10 cellular contexts compared by ENCODE assay signal in genomic region chr17:560379-560935, GRCh38.
DNase-seq lines count a peak whose midpoint lies in the region; ATAC-seq and TF ChIP-seq lines count a peak whose summit lies in the region.
"Had no signal": no experiment of that assay in that cellular context is flagged by ENCODE, and none has a peak within 500 bp of the region (broad histone marks: within the 10 kb centered on the region; RNA-seq: fewer than 3 reads in every experiment).

No MANE protein-coding gene starts in this region.

- in situ Hi-C loops in KBM-7 (cut with MboI; ENCODE audit: low pct_unique_long_range_greater_than_20kb, low sequenced_read_pairs), result no loop called here
- in situ Hi-C loops in brain microvascular endothelial cell (cut with HindIII; ENCODE audit: low pct_ligation_motif_present, low sequenced_read_pairs), result no loop called here

- H3K9me3 ChIP-seq in stomach, result no peaks in the 10 kb centered on the region

- H3K4me3 ChIP-seq in brain microvascular endothelial cell (ENCODE audit: low read depth, low read length), result no peak overlapping the region
- no peak overlapping the region for H3K4me3 ChIP-seq in stomach

- H3K4me1 ChIP-seq in stomach, result peaks cover 0 to 32% (median 0%) of the 10 kb centered on the region in 4 donors

- no peak for ATAC-seq in HG03571 (IDR thresholded peaks at IDR 0.05; ENCODE audit: unreplicated experiment)
- ATAC-seq in GM19395 (IDR thresholded peaks at IDR 0.05; ENCODE audit: unreplicated experiment), result no peak
- ATAC-seq in HG03135 (IDR thresholded peaks at IDR 0.05; ENCODE audit: unreplicated experiment), result no peak

- TF ChIP-seq EP300 in stomach (IDR thresholded peaks at IDR 0.05), result no peak

- TF ChIP-seq CTCF in brain microvascular endothelial cell (IDR thresholded peaks at IDR 0.05; ENCODE audit: low read depth, low read length, missing control alignments) (no peak), stomach (IDR thresholded peaks at IDR 0.05) (no peak)

- H3K36me3 ChIP-seq in brain microvascular endothelial cell (replicated peaks), result peaks cover 7% of the 10 kb centered on the region
- H3K36me3 ChIP-seq in stomach, result peaks cover 30 to 74% (median 70%) of the 10 kb centered on the region in 4 donors

- TF ChIP-seq POLR2A in stomach (IDR thresholded peaks at IDR 0.05), result no peak

- H3K27me3 ChIP-seq in brain microvascular endothelial cell (replicated peaks) (no peaks in the 10 kb centered on the region), stomach (no peaks in the 10 kb centered on the region)

- intact Hi-C loops in stomach (cut with DNase I; ENCODE audit: low total_unique reads), result no loop called here

- DNase-seq in KBM-7 (peak; percentile 18), brain microvascular endothelial cell (no peak), hepatic stellate cell (ENCODE audit: low spot score) (peak; percentile 47), stomach (no peak), NCI-H2171 (lab: John Stamatoyannopoulos, UW) (no peak)
- DNase-seq: GF-D8, NCI-H2107 had no signal

- H3K27ac ChIP-seq in brain microvascular endothelial cell, result peak overlapping the region; percentile 83
- H3K27ac ChIP-seq in stomach, result peak overlapping the region; percentile 42 to 78 (median 57)

- WGBS in stomach, 5 donors, result 69 to 81% (median 73%) methylated on average over 4 of the region's 4 CpGs

Comparison
In these comparisons a context has a peak if more than half of its experiments do, and no peak if none do; other contexts are left out.
1. DNase-seq: peak in KBM-7 (single experiment) and hepatic stellate cell (single experiment); none in brain microvascular endothelial cell (single experiment), stomach (single experiment) and NCI-H2171 (single experiment).